ENCODE assay signal across 1 cellular context in genomic region chr5:117761190-117761589, GRCh38.
TF ChIP-seq lines count a peak whose summit lies in the region.

No MANE protein-coding gene starts in this region.

TF ChIP-seq in H1, 55 proteins besides CTCF, POLR2A, EP300 and RAD21 (continued from another document):
- TF ChIP-seq SIX5 (IDR thresholded peaks at IDR 0.05; ENCODE audit: low read depth, low read length) (no peak), SIN3A (conservative IDR thresholded peaks at IDR 0.05 in 1 of 2, IDR thresholded peaks at IDR 0.05 in 1 of 2; ENCODE audit: low read depth in 1 of 2, low read length in 2 of 2) (no peak), CHD2 (IDR thresholded peaks at IDR 0.05; ENCODE audit: low read length) (no peak), CREB1 (IDR thresholded peaks at IDR 0.05) (no peak)
